ENCODE assay signal across 22 cellular contexts in the genomic region with DNA sequence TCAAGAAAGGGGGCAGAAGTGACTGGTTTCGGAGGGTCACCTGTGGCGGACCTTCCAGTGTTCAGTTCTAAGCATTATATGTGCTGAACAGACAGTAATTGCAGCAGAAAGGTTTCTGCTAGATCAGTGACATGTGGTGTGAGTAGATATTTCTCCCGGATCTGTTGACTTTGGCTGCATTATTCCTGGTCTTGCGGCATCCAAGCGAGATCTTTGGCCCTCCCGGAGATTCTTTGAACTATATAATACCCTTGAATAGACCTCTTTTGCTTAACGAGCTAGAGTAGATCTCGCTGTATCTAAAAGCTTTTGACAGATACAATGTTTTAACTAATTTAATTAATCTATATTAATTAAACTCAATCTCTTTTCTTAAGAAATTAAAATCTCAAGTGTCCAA.
DNase-seq lines count a peak whose midpoint lies in the region; ATAC-seq, FAIRE-seq and TF ChIP-seq lines count a peak whose summit lies in the region.
"Had no signal": no experiment of that assay in that cellular context is flagged by ENCODE, and none has a peak within 500 bp of the region (broad histone marks: within the 10 kb centered on the region; RNA-seq: fewer than 3 reads in every experiment).

No MANE protein-coding gene starts in this region.

- in situ Hi-C loops in HepG2 (cut with HindIII; ENCODE audit: extremely low pct_ligation_motif_present, low pct_unique_long_range_greater_than_20kb): no loop called here

- FAIRE-seq in HepG2 (lab: Jason Lieb, UNC) (no peak), pancreas (lab: Jason Lieb, UNC) (no peak)
- FAIRE-seq: A549 had no signal

- H4K20me1 ChIP-seq in HepG2 (ENCODE audit: insufficient read depth, low read length): no peaks in the 10 kb centered on the region

- H3K4me1 ChIP-seq in right cardiac atrium (ENCODE audit: control insufficient read depth, insufficient read depth, low read length): no peaks in the 10 kb centered on the region
- no peaks in the 10 kb centered on the region for H3K4me1 ChIP-seq in HepG2 (ENCODE audit: insufficient read depth, low read length)
- H3K4me1 ChIP-seq in pancreas: no peaks in the 10 kb centered on the region
- H3K4me1 ChIP-seq: A549 had no signal

- H3K36me3 ChIP-seq in HepG2 (replicated peaks in 1 of 2; ENCODE audit: control insufficient read depth in 1 of 2, insufficient read depth in 2 of 2, low read length in 2 of 2) (no peaks in the 10 kb centered on the region), pancreas (no peaks in the 10 kb centered on the region)

- POLR2A ChIA-PET in HepG2 (lab: Yijun Ruan, JAX): no interaction called here

- H3K4me2 ChIP-seq in HepG2 (ENCODE audit: low read depth, low read length): no peak overlapping the region
- H3K4me2 ChIP-seq: A549 had no signal

- WGBS in right cardiac atrium: 63% methylated on average over 8 of the region's 8 CpGs
- 3% methylated on average over 8 of the region's 8 CpGs for WGBS in HepG2 (ENCODE audit: low lambda C conversion rate)
- 41 to 49% methylated on average over 8 of the region's 8 CpGs for WGBS in pancreas, 2 donors

- TF ChIP-seq CTCF in HepG2 (CRISPR knock-in tag; IDR thresholded peaks at IDR 0.05) (no peak), pancreas (IDR thresholded peaks at IDR 0.05) (no peak), CD14-positive monocyte (IDR thresholded peaks at IDR 0.05) (no peak)

- H3K9me3 Mint-ChIP-seq in CD14-positive monocyte: peaks cover 0 to 6% (median 3%) of the 10 kb centered on the region in 7 donors
- H3K9me3 Mint-ChIP-seq: HFFc6 had no signal

- no peaks in the 10 kb centered on the region for H3K27me3 ChIP-seq in right cardiac atrium (ENCODE audit: control insufficient read depth, insufficient read depth)
- H3K27me3 ChIP-seq in HepG2 (ENCODE audit: control insufficient read depth in 1 of 2, insufficient read depth in 2 of 2, low read length in 2 of 2): no peaks in the 10 kb centered on the region
- no peaks in the 10 kb centered on the region for H3K27me3 ChIP-seq in pancreas

- H3K9ac ChIP-seq in HepG2 (ENCODE audit: insufficient read depth, low read depth, low read length): no peak overlapping the region

- H3K36me3 Mint-ChIP-seq in CD14-positive monocyte: no peaks in the 10 kb centered on the region
- H3K36me3 Mint-ChIP-seq: CD4-positive, alpha-beta memory T cell had no signal

- no peak overlapping the region for H3K4me3 ChIP-seq in right cardiac atrium (ENCODE audit: low read length)
- no peak overlapping the region for H3K4me3 ChIP-seq in HepG2 (replicated peaks in 1 of 3; ENCODE audit: insufficient read depth in 1 of 3, low read depth in 2 of 3, low read length in 3 of 3)
- H3K4me3 ChIP-seq in pancreas: no peak overlapping the region
- H3K4me3 ChIP-seq: A549 had no signal

- H3K27ac ChIP-seq in right cardiac atrium (ENCODE audit: low read length) (no peak overlapping the region), HepG2 (ENCODE audit: extremely low read length, insufficient read depth, low read length) (no peak overlapping the region), pancreas (no peak overlapping the region)
- H3K27ac ChIP-seq: 22Rv1, A549, C4-2B, HL-60 had no signal

- H3K4me1 Mint-ChIP-seq in CD14-positive monocyte: no peaks in the 10 kb centered on the region
- H3K4me1 Mint-ChIP-seq: CD4-positive, alpha-beta memory T cell had no signal

- no peak overlapping the region for H3K4me3 Mint-ChIP-seq in CD14-positive monocyte
- H3K4me3 Mint-ChIP-seq: CD4-positive, alpha-beta memory T cell; HFFc6 had no signal

- no peak for TF ChIP-seq RAD21 in HepG2 (CRISPR knock-in tag; IDR thresholded peaks at IDR 0.05)

- H2AFZ ChIP-seq in HepG2 (ENCODE audit: low read length): no peak overlapping the region

- TF ChIP-seq POLR2A in HepG2 (IDR thresholded peaks at IDR 0.05; ENCODE audit: insufficient read depth in 1 of 2, low read depth in 2 of 2, low read length in 2 of 2): no peak

- no TSS peak for BruUV-seq in HepG2 (replicated peaks; lab: Mats Ljungman, UMichigan)

- peaks cover 0 to 2% (median 0%) of the 10 kb centered on the region in 3 donors for H3K27me3 Mint-ChIP-seq in CD14-positive monocyte (ENCODE audit: low read depth in 3 of 3)
- H3K27me3 Mint-ChIP-seq: CD4-positive, alpha-beta memory T cell had no signal

- H3K9me3 ChIP-seq in right cardiac atrium (ENCODE audit: control insufficient read depth, low read length) (no peaks in the 10 kb centered on the region), HepG2 (ENCODE audit: low read length) (no peaks in the 10 kb centered on the region), pancreas (no peaks in the 10 kb centered on the region)
- H3K9me3 ChIP-seq: A549 had no signal

- ATAC-seq in Right ventricle myocardium inferior (peak; percentile 44), right cardiac atrium (no peak), HepG2 (peak; percentile 47; the same call in 2 of the 3 replicates), pancreas (no peak)
- ATAC-seq: A549, HCT116 had no signal

- CTCF ChIA-PET in HepG2 (lab: Yijun Ruan, JAX; ENCODE audit: low intra/inter-chr PET ratio, low total read pairs): no interaction called here

- no peaks in the 10 kb centered on the region for H3K79me2 ChIP-seq in HepG2 (ENCODE audit: insufficient read depth, low read length)

- TF ChIP-seq EP300 in HepG2 (IDR thresholded peaks at IDR 0.05; ENCODE audit: low read depth in 2 of 2, low read length in 2 of 2) (no peak), HepG2 (CRISPR knock-in tag; IDR thresholded peaks at IDR 0.05; ENCODE audit: borderline replicate concordance) (no peak)

- DNase-seq in Right ventricle myocardium inferior (ENCODE audit: missing footprints) (no peak), right cardiac atrium (no peak), brain pericyte (ENCODE audit: low read depth, low spot score) (peak; percentile 38), HepG2 (ENCODE audit: low spot score) (peak; percentile 1), smooth muscle cell of the brain vasculature (ENCODE audit: low read depth, low spot score) (peak; percentile 55), pancreas (no peak), CD14-positive monocyte (ENCODE audit: low spot score) (no peak), HK-2 (ENCODE audit: unreplicated experiment) (no peak)
- DNase-seq: AML-193; Calu3; CD4-positive, alpha-beta memory T cell; DMS79 treated with DMSO at 0.1 percent for 48 hours; GF-D8; GOT3; H7; HFFc6; IMR-90 had no signal

- no peak overlapping the region for H3K27ac Mint-ChIP-seq in CD14-positive monocyte
- H3K27ac Mint-ChIP-seq: CD4-positive, alpha-beta memory T cell; HFFc6 had no signal

- intact Hi-C loops in Right ventricle myocardium inferior (cut with DNase I): no loop called here
- intact Hi-C loops in right cardiac atrium (cut with DNase I): no loop called here
- intact Hi-C loops in HepG2 (cut with micrococcal nuclease; ENCODE audit: unreplicated experiment): no loop called here
- intact Hi-C loops in pancreas (cut with DNase I): no loop called here
- intact Hi-C loops in CD14-positive monocyte (cut with micrococcal nuclease): no loop called here

TF ChIP-seq in HepG2, 621 proteins besides CTCF, POLR2A, EP300 and RAD21:
- TF ChIP-seq, protein P1, sequence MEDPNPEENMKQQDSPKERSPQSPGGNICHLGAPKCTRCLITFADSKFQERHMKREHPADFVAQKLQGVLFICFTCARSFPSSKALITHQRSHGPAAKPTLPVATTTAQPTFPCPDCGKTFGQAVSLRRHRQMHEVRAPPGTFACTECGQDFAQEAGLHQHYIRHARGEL (CRISPR knock-in tag; IDR thresholded peaks at IDR 0.05): no peak
- TF ChIP-seq MAFF (IDR thresholded peaks at IDR 0.05; ENCODE audit: low read depth, low read length): 0 out of 2 replicates have a peak, but pooled peaks have one; percentile 21
- TF ChIP-seq, protein P2, sequence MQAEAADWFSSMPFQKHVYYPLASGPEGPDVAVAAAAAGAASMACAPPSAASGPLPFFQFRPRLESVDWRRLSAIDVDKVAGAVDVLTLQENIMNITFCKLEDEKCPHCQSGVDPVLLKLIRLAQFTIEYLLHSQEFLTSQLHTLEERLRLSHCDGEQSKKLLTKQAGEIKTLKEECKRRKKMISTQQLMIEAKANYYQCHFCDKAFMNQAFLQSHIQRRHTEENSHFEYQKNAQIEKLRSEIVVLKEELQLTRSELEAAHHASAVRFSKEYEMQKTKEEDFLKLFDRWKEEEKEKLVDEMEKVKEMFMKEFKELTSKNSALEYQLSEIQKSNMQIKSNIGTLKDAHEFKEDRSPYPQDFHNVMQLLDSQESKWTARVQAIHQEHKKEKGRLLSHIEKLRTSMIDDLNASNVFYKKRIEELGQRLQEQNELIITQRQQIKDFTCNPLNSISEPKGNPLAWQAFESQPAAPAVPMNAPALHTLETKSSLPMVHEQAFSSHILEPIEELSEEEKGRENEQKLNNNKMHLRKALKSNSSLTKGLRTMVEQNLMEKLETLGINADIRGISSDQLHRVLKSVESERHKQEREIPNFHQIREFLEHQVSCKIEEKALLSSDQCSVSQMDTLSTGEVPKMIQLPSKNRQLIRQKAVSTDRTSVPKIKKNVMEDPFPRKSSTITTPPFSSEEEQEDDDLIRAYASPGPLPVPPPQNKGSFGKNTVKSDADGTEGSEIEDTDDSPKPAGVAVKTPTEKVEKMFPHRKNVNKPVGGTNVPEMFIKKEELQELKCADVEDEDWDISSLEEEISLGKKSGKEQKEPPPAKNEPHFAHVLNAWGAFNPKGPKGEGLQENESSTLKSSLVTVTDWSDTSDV (CRISPR knock-in tag; IDR thresholded peaks at IDR 0.05): no peak
- no peak for TF ChIP-seq MIER2 (CRISPR knock-in tag; IDR thresholded peaks at IDR 0.05)
- peak in 1 of 2 experiments; percentile 36; a peak in 2 of 4 replicates for TF ChIP-seq MAFK (conservative IDR thresholded peaks at IDR 0.05 in 1 of 2, IDR thresholded peaks at IDR 0.05 in 1 of 2; ENCODE audit: low read length in 2 of 2)

Comparison
In these comparisons a context has a peak if more than half of its experiments do, and no peak if none do; other contexts are left out.
1. ATAC-seq: peak in Right ventricle myocardium inferior (single experiment) and HepG2 (single experiment); none in right cardiac atrium (0 of 2) and pancreas (0 of 4).
2. DNase-seq: peak in brain pericyte (single experiment), HepG2 (single experiment) and smooth muscle cell of the brain vasculature (single experiment); none in Right ventricle myocardium inferior (single experiment), right cardiac atrium (0 of 3), pancreas (0 of 6), CD14-positive monocyte (single experiment) and HK-2 (single experiment).